In genomic region chr9:117772960-117773359, GRCh38 we compare ENCODE assay signal across 13 cellular contexts.
DNase-seq lines count a peak whose midpoint lies in the region; ATAC-seq and TF ChIP-seq lines count a peak whose summit lies in the region.
"Had no signal": no experiment of that assay in that cellular context is flagged by ENCODE, and none has a peak within 500 bp of the region (broad histone marks: within the 10 kb centered on the region; RNA-seq: fewer than 3 reads in every experiment).

No MANE protein-coding gene starts in this region.

- peak; percentile 93 for ATAC-seq in RWPE2 (ENCODE audit: low read depth)
- ATAC-seq in GM21717 (IDR thresholded peaks at IDR 0.05; ENCODE audit: unreplicated experiment): no peak
- ATAC-seq: stimulated activated memory B cell treated with anti-CD40 and anti-IgM and Interleukin-4, amounts not matched to agents 10 μg/mL and 1 μg/mL and 100 μg/mL, for 72 hours; T-helper 17 cell had no signal

- intact Hi-C loops in esophagus squamous epithelium (cut with DNase I): no loop called here

- H3K79me2 ChIP-seq in smooth muscle cell (ENCODE audit: low read depth): no peaks in the 10 kb centered on the region

- peaks cover 5% of the 10 kb centered on the region for H3K9me3 ChIP-seq in RWPE2 (ENCODE audit: severe bottlenecking)
- H3K9me3 ChIP-seq in smooth muscle cell (replicated peaks; ENCODE audit: low read depth): no peaks in the 10 kb centered on the region
- H3K9me3 ChIP-seq in esophagus squamous epithelium: no peaks in the 10 kb centered on the region

- H3F3A ChIP-seq in smooth muscle cell (ENCODE audit: low read depth): peaks cover 3% of the 10 kb centered on the region

- DNase-seq in DMS153 (lab: John Stamatoyannopoulos, UW) (peak; percentile 55), DMS153 treated with DMSO at 0.1 percent for 48 hours (lab: John Stamatoyannopoulos, UW; ENCODE audit: unreplicated experiment) (no peak), RWPE2 (ENCODE audit: low spot score) (peak; percentile 49), foreskin fibroblast (peak; percentile 73 to 79), smooth muscle cell (lab: John Stamatoyannopoulos, UW; ENCODE audit: unreplicated experiment) (peak; percentile 13), AG08396 (ENCODE audit: low spot score) (no peak), esophagus squamous epithelium (lab: John Stamatoyannopoulos, UW) (no peak)
- DNase-seq: H7, NCI-H526 treated with DMSO at 0.1 percent for 48 hours, T-helper 17 cell had no signal

- H3K27me3 ChIP-seq in RWPE2 (ENCODE audit: insufficient read depth, poor library complexity, severe bottlenecking) (no peaks in the 10 kb centered on the region), smooth muscle cell (ENCODE audit: low read depth) (no peaks in the 10 kb centered on the region), esophagus squamous epithelium (no peaks in the 10 kb centered on the region)

- H4K20me1 ChIP-seq in smooth muscle cell (ENCODE audit: low read depth): no peaks in the 10 kb centered on the region

- peak overlapping the region; percentile 7 for H3K9ac ChIP-seq in smooth muscle cell (ENCODE audit: low read depth)

- no peak overlapping the region for H3K27ac ChIP-seq in RWPE2 (ENCODE audit: poor library complexity, severe bottlenecking)
- peak overlapping the region; percentile 58 for H3K27ac ChIP-seq in smooth muscle cell (ENCODE audit: low read depth)
- H3K27ac ChIP-seq in esophagus squamous epithelium: no peak overlapping the region
- H3K27ac ChIP-seq: 22Rv1 had no signal

- 4% methylated on average over 3 of the region's 3 CpGs for WGBS in smooth muscle cell (ENCODE audit: low lambda C conversion rate)
- WGBS in esophagus squamous epithelium, 2 donors: 26 to 44% methylated on average over 3 of the region's 3 CpGs

- peak overlapping the region; percentile 42 for H3K4me2 ChIP-seq in smooth muscle cell

- no peak overlapping the region for H3K4me3 ChIP-seq in RWPE2 (ENCODE audit: severe bottlenecking)
- H3K4me3 ChIP-seq in foreskin fibroblast (ENCODE audit: low read depth in 1 of 2, low read length in 2 of 2): no peak overlapping the region
- H3K4me3 ChIP-seq in smooth muscle cell: no peak overlapping the region
- H3K4me3 ChIP-seq in esophagus squamous epithelium: no peak overlapping the region

- no peak for TF ChIP-seq POLR2A in esophagus squamous epithelium (IDR thresholded peaks at IDR 0.05)

- peak overlapping the region; percentile 24 for H2AFZ ChIP-seq in smooth muscle cell (ENCODE audit: low read depth)

- TF ChIP-seq CTCF in RWPE2 (IDR thresholded peaks at IDR 0.05; ENCODE audit: poor library complexity, severe bottlenecking): no peak
- TF ChIP-seq CTCF in foreskin fibroblast (IDR thresholded peaks at IDR 0.05; ENCODE audit: low read depth, low read length): no peak
- no peak for TF ChIP-seq CTCF in smooth muscle cell (IDR thresholded peaks at IDR 0.05; ENCODE audit: borderline replicate concordance, insufficient read depth, poor library complexity, severe bottlenecking)
- no peak for TF ChIP-seq CTCF in esophagus squamous epithelium (IDR thresholded peaks at IDR 0.05)

- H3K4me1 ChIP-seq in RWPE2 (ENCODE audit: insufficient read depth, poor library complexity, severe bottlenecking): peaks cover 6% of the 10 kb centered on the region
- peaks cover 11% of the 10 kb centered on the region for H3K4me1 ChIP-seq in smooth muscle cell (ENCODE audit: low read depth)
- H3K4me1 ChIP-seq in esophagus squamous epithelium: no peaks in the 10 kb centered on the region

- H3K36me3 ChIP-seq in RWPE2 (ENCODE audit: low read depth) (no peaks in the 10 kb centered on the region), smooth muscle cell (ENCODE audit: low read depth) (no peaks in the 10 kb centered on the region), esophagus squamous epithelium (no peaks in the 10 kb centered on the region)

Comparison
In these comparisons a context has a peak if more than half of its experiments do, and no peak if none do; other contexts are left out.
1. DNase-seq: peak in DMS153 (single experiment), RWPE2 (single experiment), foreskin fibroblast (2 of 2) and smooth muscle cell (single experiment); none in DMS153 treated with DMSO at 0.1 percent for 48 hours (single experiment), AG08396 (single experiment) and esophagus squamous epithelium (single experiment).